9 cellular contexts compared by ENCODE assay signal in genomic region chr5:18314192-18314778, GRCh38.
DNase-seq lines count a peak whose midpoint lies in the region; ATAC-seq, FAIRE-seq and TF ChIP-seq lines count a peak whose summit lies in the region.
"Had no signal": no experiment of that assay in that cellular context is flagged by ENCODE, and none has a peak within 500 bp of the region (broad histone marks: within the 10 kb centered on the region; RNA-seq: fewer than 3 reads in every experiment).

No MANE protein-coding gene starts in this region.

- TF ChIP-seq EP300 in gastroesophageal sphincter (IDR thresholded peaks at IDR 0.05), result no peak

- ATAC-seq in gastroesophageal sphincter, result no peak
- ATAC-seq in activated naive CD4-positive, alpha-beta T cell treated with anti-CD3 and anti-CD28 coated beads, Interleukin-2, amount 50 U/mL, for 72 hours, result no peak

- no peaks in the 10 kb centered on the region for H3K9me3 Mint-ChIP-seq in activated naive CD4-positive, alpha-beta T cell treated with anti-CD3 and anti-CD28 coated beads, Interleukin-2, amount 50 U/mL, for 72 hours

- no peak overlapping the region for H3K27ac Mint-ChIP-seq in activated naive CD4-positive, alpha-beta T cell treated with anti-CD3 and anti-CD28 coated beads, Interleukin-2, amount 50 U/mL, for 72 hours

- FAIRE-seq in H54 (lab: Jason Lieb, UNC) (no peak), urothelium cell line (lab: Jason Lieb, UNC) (no peak)

- H3K4me1 ChIP-seq in gastroesophageal sphincter, result no peaks in the 10 kb centered on the region

- H3K36me3 Mint-ChIP-seq in activated naive CD4-positive, alpha-beta T cell treated with anti-CD3 and anti-CD28 coated beads, Interleukin-2, amount 50 U/mL, for 72 hours, result no peaks in the 10 kb centered on the region

- no peak overlapping the region for H3K4me3 ChIP-seq in gastroesophageal sphincter

- H3K36me3 ChIP-seq in gastroesophageal sphincter, result no peaks in the 10 kb centered on the region

- 4 to 33% methylated on average over 4 to 6 of the region's 6 CpGs for WGBS in gastroesophageal sphincter (ENCODE audit: low coverage in 1 of 2), 2 donors

- no peaks in the 10 kb centered on the region for H3K27me3 ChIP-seq in gastroesophageal sphincter

- peak in 3 of 4 experiments; percentile 19 to 46 (median 34) for TF ChIP-seq CTCF in gastroesophageal sphincter (IDR thresholded peaks at IDR 0.05)

- no peak overlapping the region for H3K27ac ChIP-seq in gastroesophageal sphincter
- H3K27ac ChIP-seq: HL-60 had no signal

- peak; percentile 19 for DNase-seq in Ammon's horn (ENCODE audit: low spot score)
- peak; percentile 15 for DNase-seq in H54 (ENCODE audit: insufficient read length, low spot score)
- DNase-seq in RPMI8226, result peak; percentile 17
- peak; percentile 24 for DNase-seq in urothelium cell line (ENCODE audit: low spot score)
- DNase-seq in activated gamma-delta T cell treated with Interleukin-2 at 50 U/mL for 16 hours, result no peak
- no peak for DNase-seq in NCI-H2029 treated with DMSO at 0.1 percent for 48 hours (lab: John Stamatoyannopoulos, UW)
- no peak for DNase-seq in activated naive CD4-positive, alpha-beta T cell treated with anti-CD3 and anti-CD28 coated beads, Interleukin-2, amount 50 U/mL, for 72 hours (ENCODE audit: low spot score in 2 of 2)

- H3K9me3 ChIP-seq in gastroesophageal sphincter, result no peaks in the 10 kb centered on the region

- no peak for TF ChIP-seq POLR2A in H54 (IDR thresholded peaks at IDR 0.05; ENCODE audit: low read depth, low read length)
- TF ChIP-seq POLR2A in gastroesophageal sphincter (IDR thresholded peaks at IDR 0.05), result no peak

Comparison
In these comparisons a context has a peak if more than half of its experiments do, and no peak if none do; other contexts are left out.
1. DNase-seq: peak in Ammon's horn (single experiment), H54 (single experiment), RPMI8226 (single experiment) and urothelium cell line (single experiment); none in activated gamma-delta T cell treated with Interleukin-2 at 50 U/mL for 16 hours (single experiment), NCI-H2029 treated with DMSO at 0.1 percent for 48 hours (single experiment) and activated naive CD4-positive, alpha-beta T cell treated with anti-CD3 and anti-CD28 coated beads, Interleukin-2, amount 50 U/mL, for 72 hours (0 of 2).